Comparison of ENCODE assay signal across 1 cellular context in genomic region chr11:108592591-108593213, GRCh38.
A peak's percentile ranks its signal among the peaks of the same experiment; 100 is the strongest.
TF ChIP-seq lines count a peak whose summit lies in the region.

No MANE protein-coding gene starts in this region.

TF ChIP-seq in HepG2, 621 proteins besides CTCF, POLR2A, EP300 and RAD21 (continued from another document and continues in another):
- TF ChIP-seq HES4 (CRISPR knock-in tag; IDR thresholded peaks at IDR 0.05; ENCODE audit: borderline replicate concordance) (no peak), GZF1 (CRISPR knock-in tag; IDR thresholded peaks at IDR 0.05) (no peak), TBX2 (CRISPR knock-in tag; IDR thresholded peaks at IDR 0.05; ENCODE audit: borderline replicate concordance) (0 out of 2 replicates have a peak, but pooled peaks have one; percentile 20), THAP11 (CRISPR knock-in tag; IDR thresholded peaks at IDR 0.05) (no peak), ZNF670 (CRISPR knock-in tag; IDR thresholded peaks at IDR 0.05; ENCODE audit: borderline replicate concordance) (no peak), NRL (CRISPR knock-in tag; IDR thresholded peaks at IDR 0.05; ENCODE audit: borderline replicate concordance) (peak; percentile 43; the same call in 1 of the 2 replicates), ZNF142 (CRISPR knock-in tag; IDR thresholded peaks at IDR 0.05) (no peak), FOXM1 (CRISPR knock-in tag; IDR thresholded peaks at IDR 0.05) (no peak), SIN3B (IDR thresholded peaks at IDR 0.05; ENCODE audit: low read length) (no peak), SIN3A (IDR thresholded peaks at IDR 0.05; ENCODE audit: borderline replicate concordance, low read depth, low read length) (no peak), ZKSCAN5 (CRISPR knock-in tag; IDR thresholded peaks at IDR 0.05) (no peak), ZNF34 (CRISPR knock-in tag; IDR thresholded peaks at IDR 0.05; ENCODE audit: borderline replicate concordance) (no peak), ZNF337 (CRISPR knock-in tag; IDR thresholded peaks at IDR 0.05; ENCODE audit: borderline replicate concordance, low read depth) (no peak), STAT6 (CRISPR knock-in tag; IDR thresholded peaks at IDR 0.05; ENCODE audit: borderline replicate concordance) (no peak), CREBL2 (CRISPR knock-in tag; IDR thresholded peaks at IDR 0.05; ENCODE audit: borderline replicate concordance) (no peak), RARG (CRISPR knock-in tag; IDR thresholded peaks at IDR 0.05; ENCODE audit: low read depth) (no peak), TERF1 (CRISPR knock-in tag; IDR thresholded peaks at IDR 0.05) (no peak), TMF1 (CRISPR knock-in tag; IDR thresholded peaks at IDR 0.05; ENCODE audit: low read depth) (no peak), CCAR2 (optimal IDR thresholded peaks at IDR 0.05; ENCODE audit: low read depth, low read length) (no peak), ZBTB7A (CRISPR knock-in tag; IDR thresholded peaks at IDR 0.05) (peak; percentile 26; the same call in 1 of the 2 replicates), NFKB2 (CRISPR knock-in tag; IDR thresholded peaks at IDR 0.05; ENCODE audit: borderline replicate concordance) (peak; percentile 38; the same call in 1 of the 2 replicates), ISL2 (CRISPR knock-in tag; IDR thresholded peaks at IDR 0.05) (no peak), MAF1 (CRISPR knock-in tag; IDR thresholded peaks at IDR 0.05; ENCODE audit: borderline replicate concordance) (no peak), ELF4 (CRISPR knock-in tag; IDR thresholded peaks at IDR 0.05; ENCODE audit: borderline replicate concordance) (no peak), STAT5B (CRISPR knock-in tag; IDR thresholded peaks at IDR 0.05) (0 out of 2 replicates have a peak, but pooled peaks have one; percentile 8), RXRA (CRISPR knock-in tag; IDR thresholded peaks at IDR 0.05) (0 out of 2 replicates have a peak, but pooled peaks have one; percentile 14), SNAPC4 (CRISPR knock-in tag; IDR thresholded peaks at IDR 0.05) (no peak), ZHX2 (IDR thresholded peaks at IDR 0.05; ENCODE audit: low read depth) (no peak), ZHX2 (CRISPR knock-in tag; IDR thresholded peaks at IDR 0.05; ENCODE audit: borderline replicate concordance) (no peak), ZNF770 (CRISPR knock-in tag; IDR thresholded peaks at IDR 0.05) (no peak), KLF12 (CRISPR knock-in tag; IDR thresholded peaks at IDR 0.05; ENCODE audit: borderline replicate concordance) (0 out of 2 replicates have a peak, but pooled peaks have one; percentile 28), ZNF441 (CRISPR knock-in tag; IDR thresholded peaks at IDR 0.05; ENCODE audit: borderline replicate concordance) (no peak), ARNT (IDR thresholded peaks at IDR 0.05) (no peak)
